ENCODE assay signal across 8 cellular contexts in genomic region chr9:137589441-137590122, GRCh38. TPM values are rescaled to one million over a fixed set of nuclear protein-coding genes. Genes with fewer than 3 reads are reported as not detected.
DNase-seq lines count a peak whose midpoint lies in the region; ATAC-seq and TF ChIP-seq lines count a peak whose summit lies in the region.

No MANE protein-coding gene starts in this region.

- no peak for TF ChIP-seq EP300 in transverse colon (IDR thresholded peaks at IDR 0.05; ENCODE audit: low read depth)

- peak; percentile 15 for ATAC-seq in GM21526 (IDR thresholded peaks at IDR 0.05; ENCODE audit: low FRiP score, unreplicated experiment)
- ATAC-seq in lower lobe of right lung: no peak

- H3K9me3 ChIP-seq in lower lobe of right lung (no peaks in the 10 kb centered on the region), transverse colon (no peaks in the 10 kb centered on the region)

- H3K27me3 ChIP-seq in brain microvascular endothelial cell (replicated peaks): no peaks in the 10 kb centered on the region
- H3K27me3 ChIP-seq in lower lobe of right lung (ENCODE audit: low read depth): no peaks in the 10 kb centered on the region
- no peaks in the 10 kb centered on the region for H3K27me3 ChIP-seq in transverse colon

- TF ChIP-seq CTCF in brain microvascular endothelial cell (IDR thresholded peaks at IDR 0.05; ENCODE audit: low read depth, low read length, missing control alignments): no peak
- no peak for TF ChIP-seq CTCF in lower lobe of right lung (IDR thresholded peaks at IDR 0.05)
- no peak for TF ChIP-seq CTCF in transverse colon (IDR thresholded peaks at IDR 0.05)

- WGBS in transverse colon (ENCODE audit: low coverage in 1 of 2), 2 donors: 7% methylated on average over 31 of the region's 58 CpGs; no CpG with 5 or more reads in 1 of the 2 donors

- intact Hi-C loops in lower lobe of right lung (cut with DNase I): no loop called here
- intact Hi-C loops in transverse colon (cut with DNase I; ENCODE audit: low total_unique reads): no loop called here

- H3K27ac ChIP-seq in brain microvascular endothelial cell (no peak overlapping the region), lower lobe of right lung (peak overlapping the region; percentile 18), transverse colon (peak overlapping the region in 3 of 4 donors; percentile 59 to 79 (median 63))

- peaks cover 19% of the 10 kb centered on the region for H3K36me3 ChIP-seq in brain microvascular endothelial cell (replicated peaks)
- peaks cover 30% of the 10 kb centered on the region for H3K36me3 ChIP-seq in lower lobe of right lung
- no peaks in the 10 kb centered on the region for H3K36me3 ChIP-seq in transverse colon

- TF ChIP-seq POLR2A in transverse colon (IDR thresholded peaks at IDR 0.05): no peak

- peaks cover 30% of the 10 kb centered on the region for H3K4me1 ChIP-seq in lower lobe of right lung
- H3K4me1 ChIP-seq in transverse colon: peaks cover 6 to 20% (median 17%) of the 10 kb centered on the region in 4 donors

- in situ Hi-C loops in brain microvascular endothelial cell (cut with HindIII; ENCODE audit: low pct_ligation_motif_present, low sequenced_read_pairs): no loop called here
- in situ Hi-C loops in transverse colon (cut with MboI; ENCODE audit: low pct_ligation_motif_present in 1 of 4, low pct_unique_long_range_greater_than_20kb in 1 of 4, low sequenced_read_pairs in 3 of 4): no loop called here

- DNase-seq in EL (peak; percentile 20), brain microvascular endothelial cell (no peak), lower lobe of right lung (peak; percentile 49), transverse colon (no peak), NCI-H187 (lab: John Stamatoyannopoulos, UW) (no peak), C1 segment of cervical spinal cord (lab: John Stamatoyannopoulos, UW) (no peak)
- DNase-seq in Jurkat, Clone E6-1 (ENCODE audit: low read depth, low spot score): peak; percentile 34

- peak overlapping the region; percentile 73 for H3K4me3 ChIP-seq in Jurkat, Clone E6-1 (ENCODE audit: low read length)
- H3K4me3 ChIP-seq in brain microvascular endothelial cell (ENCODE audit: low read depth, low read length): peak overlapping the region; percentile 66
- peak overlapping the region; percentile 68 for H3K4me3 ChIP-seq in lower lobe of right lung
- H3K4me3 ChIP-seq in transverse colon: peak overlapping the region; percentile 66 to 81 (median 72)

RNA-seq across cellular contexts. Expression of gene ZMYND19, which starts 0.7 kb away (rescaled TPM):
- 68.7 TPM for polyA plus RNA-seq in Jurkat, Clone E6-1 (2012; ENCODE audit: insufficient read depth, insufficient read length)
- total RNA-seq in lower lobe of right lung: 15.2 TPM
- 10 to 100 TPM in 2 of 4 donors, 1 to 10 TPM in 2; 6.7 to 11.5 (median 9.8) TPM for total RNA-seq in transverse colon

RNA-seq across cellular contexts. Expression of gene DPH7, which starts 10.9 kb away (rescaled TPM):
- polyA plus RNA-seq in Jurkat, Clone E6-1 (2012; ENCODE audit: insufficient read depth, insufficient read length): 57.6 TPM
- 28.4 TPM for total RNA-seq in lower lobe of right lung
- 10 to 100 TPM; 28.8 to 53.5 (median 36.6) TPM for total RNA-seq in transverse colon

RNA-seq across cellular contexts. Expression of gene ARRDC1, which starts 15.9 kb away (rescaled TPM):
- 33.6 TPM for polyA plus RNA-seq in Jurkat, Clone E6-1 (2012; ENCODE audit: insufficient read depth, insufficient read length)
- total RNA-seq in lower lobe of right lung (71.0 TPM), transverse colon (100 to 1,000 TPM; 132 to 560 (median 370) TPM)

RNA-seq across cellular contexts. Expression of gene EHMT1, which starts 29.2 kb away (rescaled TPM):
- 59.0 TPM for polyA plus RNA-seq in Jurkat, Clone E6-1 (2012; ENCODE audit: insufficient read depth, insufficient read length)
- total RNA-seq in lower lobe of right lung (73.5 TPM), transverse colon (100 to 1,000 TPM in 2 of 4 donors, 10 to 100 TPM in 2; 93.8 to 184 (median 139) TPM)

RNA-seq across cellular contexts. Expression of gene MRPL41, which starts 37.9 kb away (rescaled TPM):
- polyA plus RNA-seq in Jurkat, Clone E6-1 (2012; ENCODE audit: insufficient read depth, insufficient read length): 51.5 TPM
- total RNA-seq in lower lobe of right lung (44.6 TPM), transverse colon (100 to 1,000 TPM; 109 to 144 (median 119) TPM)

Comparison
In these comparisons a context has a peak if more than half of its experiments do, and no peak if none do; other contexts are left out.
1. DNase-seq: peak in EL (single experiment), Jurkat, Clone E6-1 (single experiment) and lower lobe of right lung (single experiment); none in brain microvascular endothelial cell (single experiment), transverse colon (single experiment), NCI-H187 (0 of 2) and C1 segment of cervical spinal cord (0 of 14).
2. Peak in every context shown above with its lines, with median percentiles within 50 percentile points of each other: H3K4me3 ChIP-seq.